ENCODE assay signal across 8 cellular contexts in genomic region chr2:98487806-98488189, GRCh38. TPM values are rescaled to one million over a fixed set of nuclear protein-coding genes. Genes with fewer than 3 reads are reported as not detected.
A peak's percentile ranks its signal among the peaks of the same experiment; 100 is the strongest.
DNase-seq lines count a peak whose midpoint lies in the region; ATAC-seq and TF ChIP-seq lines count a peak whose summit lies in the region.

No MANE protein-coding gene starts in this region.

- H3K27ac Mint-ChIP-seq in neural progenitor cell, result no peak overlapping the region
- no peak overlapping the region for H3K27ac Mint-ChIP-seq in activated T-helper 1 cell treated with anti-CD3 and anti-CD28 coated beads, Interleukin-12 subunit alpha, Interleukin-12 subunit beta, Interleukin-2, Interleukin-4 antibody, amounts not matched to agents 30 ng/mL and 10 ng/mL and 1 ng/mL, durations not matched to agents 14 hours and 24 hours and 36 hours

- H3K79me2 ChIP-seq in neural progenitor cell (ENCODE audit: low read depth), result peaks cover 43% of the 10 kb centered on the region

- H3K4me1 Mint-ChIP-seq in neural progenitor cell, result peaks cover 14% of the 10 kb centered on the region
- peaks cover 87% of the 10 kb centered on the region for H3K4me1 Mint-ChIP-seq in activated T-helper 1 cell treated with anti-CD3 and anti-CD28 coated beads, Interleukin-12 subunit alpha, Interleukin-12 subunit beta, Interleukin-2, Interleukin-4 antibody, amounts not matched to agents 30 ng/mL and 10 ng/mL and 1 ng/mL, durations not matched to agents 14 hours and 24 hours and 36 hours (ENCODE audit: low read depth)

- H3K27me3 Mint-ChIP-seq in neural progenitor cell (ENCODE audit: insufficient read depth, low read depth), result peaks cover 2% of the 10 kb centered on the region
- no peaks in the 10 kb centered on the region for H3K27me3 Mint-ChIP-seq in activated T-helper 1 cell treated with anti-CD3 and anti-CD28 coated beads, Interleukin-12 subunit alpha, Interleukin-12 subunit beta, Interleukin-2, Interleukin-4 antibody, amounts not matched to agents 30 ng/mL and 10 ng/mL and 1 ng/mL, durations not matched to agents 14 hours and 24 hours and 36 hours (ENCODE audit: insufficient read depth)

- no peak overlapping the region for H3K4me3 ChIP-seq in choroid plexus epithelial cell (ENCODE audit: low read depth, low read length)
- no peak overlapping the region for H3K4me3 ChIP-seq in neural progenitor cell

- DNase-seq in NCI-H2171 treated with DMSO at 0.1 percent for 48 hours (lab: John Stamatoyannopoulos, UW) (peak; percentile 21), NCI-H2171 (lab: John Stamatoyannopoulos, UW) (no peak), SKM-1 treated with dmso at 0.1 percent for 144 hours (lab: John Stamatoyannopoulos, UW; ENCODE audit: unreplicated experiment) (peak; percentile 63), choroid plexus epithelial cell (ENCODE audit: low read depth) (peak; percentile 59), neural progenitor cell (ENCODE audit: low spot score) (peak; percentile 31)
- no peak for DNase-seq in activated T-helper 1 cell treated with anti-CD3 and anti-CD28 coated beads, Interleukin-12 subunit alpha, Interleukin-12 subunit beta, Interleukin-2, Interleukin-4 antibody, amounts not matched to agents 30 ng/mL and 10 ng/mL and 1 ng/mL, durations not matched to agents 14 hours and 24 hours and 36 hours (ENCODE audit: low spot score)

- H3K27ac ChIP-seq in neural progenitor cell, result no peak overlapping the region

- no peaks in the 10 kb centered on the region for H3K9me3 ChIP-seq in neural progenitor cell (ENCODE audit: low read depth)

- intact Hi-C loops in activated T-helper 1 cell treated with anti-CD3 and anti-CD28 coated beads, Interleukin-12 subunit alpha, Interleukin-12 subunit beta, Interleukin-2, Interleukin-4 antibody, amounts not matched to agents 30 ng/mL and 10 ng/mL and 1 ng/mL, durations not matched to agents 14 hours and 24 hours and 36 hours (cut with micrococcal nuclease), result no loop called here

- no peaks in the 10 kb centered on the region for H3K27me3 ChIP-seq in neural progenitor cell

- no peak overlapping the region for H3K4me2 ChIP-seq in neural progenitor cell

- peaks cover 10% of the 10 kb centered on the region for H3K4me1 ChIP-seq in neural progenitor cell

- H2AFZ ChIP-seq in neural progenitor cell (replicated peaks), result no peak overlapping the region

- H3K9ac ChIP-seq in neural progenitor cell, result no peak overlapping the region

- H3K36me3 ChIP-seq in neural progenitor cell, result no peaks in the 10 kb centered on the region

- ATAC-seq in GM21367 (IDR thresholded peaks at IDR 0.05; ENCODE audit: unreplicated experiment) (peak; percentile 52), HG03520 (IDR thresholded peaks at IDR 0.05; ENCODE audit: unreplicated experiment) (peak; percentile 43)

- H3F3A ChIP-seq in neural progenitor cell (ENCODE audit: low read depth), result no peaks in the 10 kb centered on the region

- TF ChIP-seq CTCF in choroid plexus epithelial cell (conservative IDR thresholded peaks at IDR 0.05; ENCODE audit: low read depth, low read length) (peak; percentile 69), neural progenitor cell (IDR thresholded peaks at IDR 0.05) (peak; percentile 61)

- no peak overlapping the region for H3K4me3 Mint-ChIP-seq in neural progenitor cell
- H3K4me3 Mint-ChIP-seq in activated T-helper 1 cell treated with anti-CD3 and anti-CD28 coated beads, Interleukin-12 subunit alpha, Interleukin-12 subunit beta, Interleukin-2, Interleukin-4 antibody, amounts not matched to agents 30 ng/mL and 10 ng/mL and 1 ng/mL, durations not matched to agents 14 hours and 24 hours and 36 hours, result no peak overlapping the region

- H3K36me3 Mint-ChIP-seq in neural progenitor cell, result peaks cover 9% of the 10 kb centered on the region
- H3K36me3 Mint-ChIP-seq in activated T-helper 1 cell treated with anti-CD3 and anti-CD28 coated beads, Interleukin-12 subunit alpha, Interleukin-12 subunit beta, Interleukin-2, Interleukin-4 antibody, amounts not matched to agents 30 ng/mL and 10 ng/mL and 1 ng/mL, durations not matched to agents 14 hours and 24 hours and 36 hours (ENCODE audit: low read depth), result peaks cover 17% of the 10 kb centered on the region

- peaks cover 8% of the 10 kb centered on the region for H4K20me1 ChIP-seq in neural progenitor cell (ENCODE audit: low read depth)

- no peaks in the 10 kb centered on the region for H3K9me3 Mint-ChIP-seq in neural progenitor cell
- H3K9me3 Mint-ChIP-seq in activated T-helper 1 cell treated with anti-CD3 and anti-CD28 coated beads, Interleukin-12 subunit alpha, Interleukin-12 subunit beta, Interleukin-2, Interleukin-4 antibody, amounts not matched to agents 30 ng/mL and 10 ng/mL and 1 ng/mL, durations not matched to agents 14 hours and 24 hours and 36 hours, result no peaks in the 10 kb centered on the region

RNA-seq across cellular contexts. Expression of gene INPP4A, which starts 43.1 kb away (rescaled TPM):
- 34.2 and 35.1 TPM in 2 replicates for total RNA-seq in neural progenitor cell (ENCODE audit: low replicate concordance)
- 54.6 and 55.7 TPM in 2 replicates for total RNA-seq in activated T-helper 1 cell treated with anti-CD3 and anti-CD28 coated beads, Interleukin-12 subunit alpha, Interleukin-12 subunit beta, Interleukin-2, Interleukin-4 antibody, amounts not matched to agents 30 ng/mL and 10 ng/mL and 1 ng/mL, durations not matched to agents 14 hours and 24 hours and 36 hours

Comparison
In these comparisons a context has a peak if more than half of its experiments do, and no peak if none do; other contexts are left out.
1. DNase-seq: peak in NCI-H2171 treated with DMSO at 0.1 percent for 48 hours (single experiment), SKM-1 treated with dmso at 0.1 percent for 144 hours (single experiment), choroid plexus epithelial cell (single experiment) and neural progenitor cell (single experiment); none in NCI-H2171 (single experiment) and activated T-helper 1 cell treated with anti-CD3 and anti-CD28 coated beads, Interleukin-12 subunit alpha, Interleukin-12 subunit beta, Interleukin-2, Interleukin-4 antibody, amounts not matched to agents 30 ng/mL and 10 ng/mL and 1 ng/mL, durations not matched to agents 14 hours and 24 hours and 36 hours (single experiment).